Comparison of ENCODE assay signal across 16 cellular contexts in genomic region chr15:40815042-40815678, GRCh38. TPM values are rescaled to one million over a fixed set of nuclear protein-coding genes. Genes with fewer than 3 reads are reported as not detected.
DNase-seq lines count a peak whose midpoint lies in the region; ATAC-seq and TF ChIP-seq lines count a peak whose summit lies in the region.
"Had no signal": no experiment of that assay in that cellular context is flagged by ENCODE, and none has a peak within 500 bp of the region (broad histone marks: within the 10 kb centered on the region; RNA-seq: fewer than 3 reads in every experiment).

No MANE protein-coding gene starts in this region.

- H3K27me3 Mint-ChIP-seq in endothelial cell (ENCODE audit: unreplicated experiment) (no peaks in the 10 kb centered on the region), neural crest cell (ENCODE audit: low read depth) (peaks cover 5% of the 10 kb centered on the region)
- H3K27me3 Mint-ChIP-seq: progenitor cell of endocrine pancreas had no signal

- in situ Hi-C loops in Caki2 (cut with HindIII; ENCODE audit: low pct_unique_long_range_greater_than_20kb, low sequenced_read_pairs) = no loop called here

- ATAC-seq in GM18867 (IDR thresholded peaks at IDR 0.05; ENCODE audit: unreplicated experiment) (no peak), GM19351 (IDR thresholded peaks at IDR 0.05; ENCODE audit: unreplicated experiment) (no peak), esophagus mucosa (no peak), HG02981 (IDR thresholded peaks at IDR 0.05; ENCODE audit: unreplicated experiment) (no peak)

- H3K36me3 Mint-ChIP-seq in endothelial cell (ENCODE audit: low read depth, unreplicated experiment) (peaks cover 20% of the 10 kb centered on the region), neural crest cell (ENCODE audit: low read depth) (no peaks in the 10 kb centered on the region)

- TF ChIP-seq CTCF in endothelial cell (IDR thresholded peaks at IDR 0.05; ENCODE audit: unreplicated experiment) (no peak), neural crest cell (conservative IDR thresholded peaks at IDR 0.05) (no peak)

- H3K4me3 Mint-ChIP-seq in endothelial cell (ENCODE audit: unreplicated experiment) (peak overlapping the region; percentile 26), neural crest cell (peak overlapping the region; percentile 10)
- H3K4me3 Mint-ChIP-seq: T-helper 2 cell treated with Interferon-gamma antibody and Interleukin-4, amounts not matched to agents 5 μg/mL and 100 μg/mL, for 36 hours had no signal

- H3K27ac Mint-ChIP-seq in endothelial cell (ENCODE audit: unreplicated experiment) (no peak overlapping the region), neural crest cell (ENCODE audit: unreplicated experiment) (no peak overlapping the region)
- H3K27ac Mint-ChIP-seq: progenitor cell of endocrine pancreas; T-helper 2 cell treated with Interferon-gamma antibody and Interleukin-4, amounts not matched to agents 5 μg/mL and 100 μg/mL, for 36 hours had no signal

- no peaks in the 10 kb centered on the region for H3K9me3 Mint-ChIP-seq in endothelial cell (ENCODE audit: unreplicated experiment)
- no peaks in the 10 kb centered on the region for H3K9me3 Mint-ChIP-seq in neural crest cell
- H3K9me3 Mint-ChIP-seq: T-helper 2 cell treated with Interferon-gamma antibody and Interleukin-4, amounts not matched to agents 5 μg/mL and 100 μg/mL, for 36 hours had no signal

- peak; percentile 30 for DNase-seq in Caki2 (ENCODE audit: low read depth)
- peak; percentile 63 for DNase-seq in RPMI7951 (ENCODE audit: low read depth)
- no peak for DNase-seq in endothelial cell (ENCODE audit: low spot score)
- DNase-seq in neural crest cell (ENCODE audit: low read depth, low spot score) = no peak
- DNase-seq: activated CD4-positive, alpha-beta T cell treated with anti-CD3 and anti-CD28 coated beads, Interleukin-2, amount 50 U/mL, for 1 hour; activated T-cell treated with anti-CD3 and anti-CD28 coated beads, Interleukin-2, amount 50 U/mL, for 48 hours; NCI-H146; NCI-H69; RPMI8226 had no signal

- H3K4me1 Mint-ChIP-seq in endothelial cell (ENCODE audit: unreplicated experiment) (peaks cover 5% of the 10 kb centered on the region), neural crest cell (no peaks in the 10 kb centered on the region)

RNA-seq across cellular contexts. Expression of gene DNAJC17, which starts 7.9 kb away (rescaled TPM):
- 51.3 and 103 TPM in 2 replicates for total RNA-seq in Caki2 (2014; rRNA removed; shearing (Covaris generic); ENCODE audit: low replicate concordance)
- 36.3 and 36.9 TPM in 2 replicates for total RNA-seq in RPMI7951 (2014; rRNA removed; shearing (Covaris generic))
- total RNA-seq in endothelial cell (ENCODE audit: unreplicated experiment) (55.6 TPM), neural crest cell (39.3 and 44.5 TPM in 2 replicates), esophagus mucosa (20.8 TPM)

RNA-seq across cellular contexts. Expression of gene ZFYVE19, which starts 8.3 kb away (rescaled TPM):
- total RNA-seq in Caki2 (2014; rRNA removed; shearing (Covaris generic); ENCODE audit: low replicate concordance) = 88.7 and 100 TPM in 2 replicates
- total RNA-seq in RPMI7951 (2014; rRNA removed; shearing (Covaris generic)) = 38.3 and 54.4 TPM in 2 replicates
- total RNA-seq in endothelial cell (ENCODE audit: unreplicated experiment) (31.5 TPM), neural crest cell (24.2 and 25.5 TPM in 2 replicates), esophagus mucosa (18.4 TPM)

RNA-seq across cellular contexts. Expression of gene PPP1R14D, which starts 13.3 kb away (rescaled TPM):
- not detected in 2 replicates for total RNA-seq in Caki2 (2014; rRNA removed; shearing (Covaris generic); ENCODE audit: low replicate concordance)
- not detected in 2 replicates for total RNA-seq in RPMI7951 (2014; rRNA removed; shearing (Covaris generic))
- not detected for total RNA-seq in endothelial cell (ENCODE audit: unreplicated experiment)
- not detected in 2 replicates for total RNA-seq in neural crest cell
- total RNA-seq in esophagus mucosa = not detected
- total RNA-seq: mononuclear cell had no signal

RNA-seq across cellular contexts. Expression of gene SPINT1, which starts 28.7 kb away (rescaled TPM):
- total RNA-seq in Caki2 (2014; rRNA removed; shearing (Covaris generic); ENCODE audit: low replicate concordance) = 19.5 and 29.7 TPM in 2 replicates
- total RNA-seq in RPMI7951 (2014; rRNA removed; shearing (Covaris generic)) = not detected in 2 replicates
- total RNA-seq in endothelial cell (ENCODE audit: unreplicated experiment) = 28.6 TPM
- total RNA-seq in neural crest cell = 1.0 and 1.3 TPM in 2 replicates
- total RNA-seq in esophagus mucosa = 127 TPM

RNA-seq across cellular contexts. Expression of gene C15orf62, which starts 45.4 kb away (rescaled TPM):
- 0.27 and 0.64 TPM in 2 replicates for total RNA-seq in Caki2 (2014; rRNA removed; shearing (Covaris generic); ENCODE audit: low replicate concordance)
- not detected in 2 replicates for total RNA-seq in RPMI7951 (2014; rRNA removed; shearing (Covaris generic))
- not detected for total RNA-seq in endothelial cell (ENCODE audit: unreplicated experiment)
- total RNA-seq in neural crest cell = 0.44 and 0.61 TPM in 2 replicates
- 4.0 TPM for total RNA-seq in esophagus mucosa

Comparison
In these comparisons a context has a peak if more than half of its experiments do, and no peak if none do; other contexts are left out.
1. DNase-seq: peak in Caki2 (single experiment) and RPMI7951 (single experiment); none in endothelial cell (single experiment) and neural crest cell (single experiment).